Comparison of ENCODE assay signal across 12 cellular contexts in the genomic region with DNA sequence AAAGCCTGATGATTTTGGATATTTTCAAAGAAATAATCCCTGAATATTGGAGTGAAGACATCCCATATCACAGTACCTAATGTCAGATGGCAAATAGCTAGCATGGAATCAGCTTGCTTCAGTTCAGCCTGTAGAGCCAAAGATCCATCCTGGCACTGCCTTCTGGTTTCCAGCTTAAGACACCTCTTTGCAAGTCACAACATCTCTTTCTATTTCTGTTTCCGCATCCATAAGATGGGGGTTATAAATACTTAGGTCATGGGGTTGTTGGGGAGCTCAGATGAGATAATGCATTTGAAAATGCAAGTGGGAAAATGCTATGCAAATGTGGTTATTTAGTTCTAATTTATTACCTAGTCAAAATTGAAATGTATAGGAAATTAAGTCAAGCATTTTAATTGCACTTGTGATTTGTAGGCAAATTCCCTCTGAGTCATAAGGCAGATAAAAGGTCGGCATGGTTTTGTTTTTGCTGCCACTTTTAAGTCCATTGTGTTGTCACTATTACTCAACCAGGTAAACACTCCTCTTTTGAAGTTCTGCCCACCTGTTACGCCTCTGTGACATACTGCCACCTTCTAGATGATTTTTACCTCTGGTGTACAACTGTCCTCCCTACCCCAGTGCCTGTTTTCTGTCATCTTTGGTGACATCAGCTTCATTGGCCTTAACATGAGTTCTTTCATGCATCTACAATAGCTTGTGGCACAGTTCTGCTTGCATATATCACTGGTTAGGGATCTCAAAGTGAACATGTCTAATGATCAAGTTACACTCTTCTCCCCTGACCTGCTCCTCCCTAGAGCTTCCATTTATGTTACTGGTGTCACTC.
DNase-seq lines count a peak whose midpoint lies in the region; ATAC-seq and TF ChIP-seq lines count a peak whose summit lies in the region.
"Had no signal": no experiment of that assay in that cellular context is flagged by ENCODE, and none has a peak within 500 bp of the region (broad histone marks: within the 10 kb centered on the region; RNA-seq: fewer than 3 reads in every experiment).

No MANE protein-coding gene starts in this region.

- in situ Hi-C loops in HAP-1 (cut with MboI; ENCODE audit: low sequenced_read_pairs) = no loop called here

- no peak for TF ChIP-seq EP300 in upper lobe of left lung (IDR thresholded peaks at IDR 0.05)

- H3K9me2 ChIP-seq in Loucy (replicated peaks; ENCODE audit: low read depth, low read length) = no peaks in the 10 kb centered on the region

- no peak for ATAC-seq in upper lobe of left lung (ENCODE audit: low FRiP score in 2 of 2)
- ATAC-seq: Panc1 had no signal

- H3K4me1 Mint-ChIP-seq in T-helper 2 cell treated with Interferon-gamma antibody and Interleukin-4, amounts not matched to agents 5 μg/mL and 100 μg/mL, for 36 hours (ENCODE audit: low read depth) = peaks cover 15% of the 10 kb centered on the region

- peak; percentile 4 for DNase-seq in stimulated activated CD4-positive, alpha-beta T cell treated with anti-CD3 and anti-CD28 coated beads, Interleukin-4, amount 100 ng/mL, for 24 hours
- no peak for DNase-seq in stimulated activated CD4-positive, alpha-beta T cell treated with anti-CD3 and anti-CD28 coated beads, Interleukin-2, amount 100 ng/mL, for 24 hours
- peak; percentile 12 for DNase-seq in T-helper 2 cell treated with Interferon-gamma antibody and Interleukin-4, amounts not matched to agents 5 μg/mL and 100 μg/mL, for 36 hours (ENCODE audit: low spot score)
- DNase-seq in posterior vena cava (ENCODE audit: low spot score) (no peak), upper lobe of left lung (no peak), HAP-1 (ENCODE audit: low spot score in 2 of 2) (no peak), activated gamma-delta T cell (lab: John Stamatoyannopoulos, UW) (no peak)
- DNase-seq: CD4-positive, alpha-beta memory T cell; stimulated activated CD4-positive, alpha-beta T cell treated with anti-CD3 and anti-CD28 coated beads, Interleukin-4, amount 100 ng/mL, for 1 hour had no signal

- H3K9me3 ChIP-seq in Loucy (ENCODE audit: insufficient read depth, low read depth, low read length) = no peaks in the 10 kb centered on the region
- H3K9me3 ChIP-seq in upper lobe of left lung = no peaks in the 10 kb centered on the region
- no peaks in the 10 kb centered on the region for H3K9me3 ChIP-seq in HAP-1
- H3K9me3 ChIP-seq: ascending aorta had no signal

- no peak overlapping the region for H3K27ac Mint-ChIP-seq in T-helper 2 cell treated with Interferon-gamma antibody and Interleukin-4, amounts not matched to agents 5 μg/mL and 100 μg/mL, for 36 hours

- H3K27me3 ChIP-seq in Loucy (ENCODE audit: insufficient read depth, low read length, poor library complexity, severe bottlenecking) (no peaks in the 10 kb centered on the region), upper lobe of left lung (no peaks in the 10 kb centered on the region), HAP-1 (ENCODE audit: low read depth) (no peaks in the 10 kb centered on the region)
- H3K27me3 ChIP-seq: ascending aorta had no signal

- H3K9ac ChIP-seq in Loucy (ENCODE audit: low read depth, low read length, poor library complexity, severe bottlenecking) = peak overlapping the region; percentile 7

- peak overlapping the region; percentile 8 for H3K4me2 ChIP-seq in Loucy (ENCODE audit: low read depth, low read length, poor library complexity, severe bottlenecking)

- H3K27ac ChIP-seq in upper lobe of left lung = no peak overlapping the region
- H3K27ac ChIP-seq: ascending aorta had no signal

- H3K4me1 ChIP-seq in Loucy (ENCODE audit: insufficient read depth, low read length, poor library complexity, severe bottlenecking) (peaks cover 67% of the 10 kb centered on the region), upper lobe of left lung (no peaks in the 10 kb centered on the region), HAP-1 (peaks cover 14% of the 10 kb centered on the region)
- H3K4me1 ChIP-seq: ascending aorta had no signal

- no peak for TF ChIP-seq POLR2A in upper lobe of left lung (IDR thresholded peaks at IDR 0.05)

- H3K9me3 Mint-ChIP-seq in T-helper 2 cell treated with Interferon-gamma antibody and Interleukin-4, amounts not matched to agents 5 μg/mL and 100 μg/mL, for 36 hours = no peaks in the 10 kb centered on the region

- peaks cover 3% of the 10 kb centered on the region; the same call in 1 of the 2 replicates for H3F3A ChIP-seq in Loucy (ENCODE audit: low read depth)

- H3K4me3 ChIP-seq in Loucy (ENCODE audit: low read length, poor library complexity, severe bottlenecking) = no peak overlapping the region
- no peak overlapping the region for H3K4me3 ChIP-seq in upper lobe of left lung
- H3K4me3 ChIP-seq in HAP-1 = no peak overlapping the region
- H3K4me3 ChIP-seq: ascending aorta had no signal

- no peak overlapping the region for H3K4me3 Mint-ChIP-seq in T-helper 2 cell treated with Interferon-gamma antibody and Interleukin-4, amounts not matched to agents 5 μg/mL and 100 μg/mL, for 36 hours
- H3K4me3 Mint-ChIP-seq: CD4-positive, alpha-beta memory T cell had no signal

- H3K36me3 Mint-ChIP-seq in T-helper 2 cell treated with Interferon-gamma antibody and Interleukin-4, amounts not matched to agents 5 μg/mL and 100 μg/mL, for 36 hours (ENCODE audit: low read depth) = peaks cover 2% of the 10 kb centered on the region

- H3K36me3 ChIP-seq in Loucy (ENCODE audit: insufficient read depth, low read length) (no peaks in the 10 kb centered on the region), upper lobe of left lung (no peaks in the 10 kb centered on the region), HAP-1 (replicated peaks) (no peaks in the 10 kb centered on the region)
- H3K36me3 ChIP-seq: ascending aorta had no signal

- H3K79me2 ChIP-seq in Loucy (ENCODE audit: insufficient read depth, low read length) = peaks cover 81% of the 10 kb centered on the region

- no peaks in the 10 kb centered on the region for H3K27me3 Mint-ChIP-seq in T-helper 2 cell treated with Interferon-gamma antibody and Interleukin-4, amounts not matched to agents 5 μg/mL and 100 μg/mL, for 36 hours (ENCODE audit: low read depth)
- H3K27me3 Mint-ChIP-seq: CD4-positive, alpha-beta memory T cell had no signal

- no peak overlapping the region for H2AFZ ChIP-seq in Loucy (ENCODE audit: low read length)

- 53 to 70% methylated on average over 3 of the region's 3 CpGs for WGBS in upper lobe of left lung, 2 donors

- H4K20me1 ChIP-seq in Loucy (ENCODE audit: insufficient read depth, low read length, poor library complexity, severe bottlenecking) = no peaks in the 10 kb centered on the region

- TF ChIP-seq CTCF in Loucy (conservative IDR thresholded peaks at IDR 0.05; ENCODE audit: low read length) = no peak
- no peak for TF ChIP-seq CTCF in upper lobe of left lung (IDR thresholded peaks at IDR 0.05)

- intact Hi-C loops in posterior vena cava (cut with DNase I) = no loop called here

Comparison
In these comparisons a context has a peak if more than half of its experiments do, and no peak if none do; other contexts are left out.
1. DNase-seq: peak in stimulated activated CD4-positive, alpha-beta T cell treated with anti-CD3 and anti-CD28 coated beads, Interleukin-4, amount 100 ng/mL, for 24 hours (single experiment) and T-helper 2 cell treated with Interferon-gamma antibody and Interleukin-4, amounts not matched to agents 5 μg/mL and 100 μg/mL, for 36 hours (single experiment); none in stimulated activated CD4-positive, alpha-beta T cell treated with anti-CD3 and anti-CD28 coated beads, Interleukin-2, amount 100 ng/mL, for 24 hours (0 of 2), posterior vena cava (single experiment), upper lobe of left lung (0 of 2), HAP-1 (0 of 2) and activated gamma-delta T cell (single experiment).